In the genomic region with DNA sequence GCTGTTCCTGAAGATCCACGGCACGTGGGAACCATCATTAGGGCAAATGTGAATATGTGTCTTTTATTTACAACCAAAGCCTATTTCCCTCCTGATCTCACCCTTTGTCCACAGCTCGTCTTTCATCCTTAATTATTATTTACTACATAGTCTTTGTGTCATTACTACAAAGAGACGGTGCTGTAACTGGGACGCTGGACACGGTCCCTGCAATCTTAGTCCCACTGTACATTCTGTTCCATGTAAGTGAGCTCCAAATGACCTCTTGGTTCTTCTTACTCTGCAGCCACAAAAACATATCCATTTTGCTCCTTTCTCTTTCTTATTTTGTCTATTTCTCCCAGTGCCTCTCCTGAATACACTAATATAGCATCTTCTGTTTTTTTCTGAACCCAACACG, we compare ENCODE assay signal across 34 cellular contexts. TPM values are rescaled to one million over a fixed set of nuclear protein-coding genes. Genes with fewer than 3 reads are reported as not detected.
"Had no signal": no experiment of that assay in that cellular context is flagged by ENCODE, and none has a peak within 500 bp of the region (broad histone marks: within the 10 kb centered on the region; RNA-seq: fewer than 3 reads in every experiment).

No MANE protein-coding gene starts in this region.

- ATAC-seq: activated CD4-positive, alpha-beta T cell treated with anti-CD3 and anti-CD28 coated beads for 36 hours; esophagus mucosa; gastroesophageal sphincter; left ventricle myocardium superior; natural killer cell; right cardiac atrium; WTC11 had no signal

- H3K9me3 ChIP-seq: breast epithelium, gastroesophageal sphincter, ovary, transverse colon, uterus had no signal

- DNase-seq: activated CD4-positive, alpha-beta T cell treated with anti-CD3 and anti-CD28 coated beads for 36 hours; activated CD4-positive, alpha-beta T cell treated with anti-CD3 and anti-CD28 coated beads, Interleukin-2, amount 50 U/mL, for 4 hours; activated CD8-positive, alpha-beta memory T cell treated with anti-CD3 and anti-CD28 coated beads for 24 hours; activated CD8-positive, alpha-beta memory T cell treated with anti-CD3 and anti-CD28 coated beads, Interleukin-2, amount 50 U/mL, for 4 hours; activated naive CD4-positive, alpha-beta T cell treated with Interleukin-2 at 50 U/mL for 16 hours; activated naive CD8-positive, alpha-beta T cell treated with anti-CD3 and anti-CD28 coated beads for 36 hours; activated T-cell treated with anti-CD3 and anti-CD28 coated beads, Interleukin-2, amount 50 U/mL, for 24 hours; effector memory CD4-positive, alpha-beta T cell; head of caudate nucleus; hypothalamus; left ventricle myocardium superior; mammary epithelial cell; midbrain; natural killer cell; ovary; right cardiac atrium; stimulated activated CD4-positive, alpha-beta T cell treated with anti-CD3 and anti-CD28 coated beads, Interleukin-12 subunit alpha, Interleukin-12 subunit beta, amount 100 ng/mL, for 4 hours; stimulated activated CD4-positive, alpha-beta T cell treated with anti-CD3 and anti-CD28 coated beads, Interleukin-4, amount 100 ng/mL, for 4 hours; substantia nigra; T1000; transverse colon; uterus had no signal

- H3K4me1 Mint-ChIP-seq: activated CD4-positive, alpha-beta T cell treated with anti-CD3 and anti-CD28 coated beads for 36 hours; activated naive CD8-positive, alpha-beta T cell treated with anti-CD3 and anti-CD28 coated beads for 36 hours; central memory CD8-positive, alpha-beta T cell; natural killer cell had no signal

- H3K36me3 ChIP-seq: breast epithelium, gastroesophageal sphincter, ovary, transverse colon, uterus had no signal

- H3K36me3 Mint-ChIP-seq: activated naive CD8-positive, alpha-beta T cell treated with anti-CD3 and anti-CD28 coated beads for 36 hours; natural killer cell; WTC11 had no signal

- H3K27ac Mint-ChIP-seq: activated CD4-positive, alpha-beta T cell treated with anti-CD3 and anti-CD28 coated beads for 36 hours; activated naive CD8-positive, alpha-beta T cell treated with anti-CD3 and anti-CD28 coated beads for 36 hours; activated T-cell treated with anti-CD3 and anti-CD28 coated beads, Interleukin-2, amount 50 U/mL, for 24 hours; activated T-helper 2 cell treated with anti-CD3 and anti-CD28 coated beads, Interferon-gamma antibody, Interleukin-2, Interleukin-4, amounts not matched to agents 10 μg/mL and 5 μg/mL and 100 μg/mL, durations not matched to agents 14 hours and 24 hours and 36 hours; natural killer cell; stimulated activated naive CD8-positive, alpha-beta T cell treated with anti-CD3 and anti-CD28 coated beads, Interleukin-15, Interleukin-2, amounts not matched to agents 100 ng/mL and 50 ng/mL, for 24 hours; WTC11 had no signal

- H3K4me3 ChIP-seq: breast epithelium, gastroesophageal sphincter, ovary, transverse colon, uterus had no signal

- H3K4me3 Mint-ChIP-seq: activated CD4-positive, alpha-beta T cell treated with anti-CD3 and anti-CD28 coated beads for 36 hours; activated naive CD8-positive, alpha-beta T cell treated with anti-CD3 and anti-CD28 coated beads for 36 hours; activated T-cell treated with anti-CD3 and anti-CD28 coated beads, Interleukin-2, amount 50 U/mL, for 24 hours; central memory CD8-positive, alpha-beta T cell; natural killer cell; stimulated activated naive CD8-positive, alpha-beta T cell treated with anti-CD3 and anti-CD28 coated beads, Interleukin-15, Interleukin-2, amounts not matched to agents 100 ng/mL and 50 ng/mL, for 24 hours; WTC11 had no signal

- H3K9me3 Mint-ChIP-seq: activated naive CD8-positive, alpha-beta T cell treated with anti-CD3 and anti-CD28 coated beads for 36 hours; activated T-cell treated with anti-CD3 and anti-CD28 coated beads, Interleukin-2, amount 50 U/mL, for 24 hours; activated T-helper 2 cell treated with anti-CD3 and anti-CD28 coated beads, Interferon-gamma antibody, Interleukin-2, Interleukin-4, amounts not matched to agents 10 μg/mL and 5 μg/mL and 100 μg/mL, durations not matched to agents 14 hours and 24 hours and 36 hours; central memory CD8-positive, alpha-beta T cell; natural killer cell; stimulated activated naive CD8-positive, alpha-beta T cell treated with anti-CD3 and anti-CD28 coated beads, Interleukin-15, Interleukin-2, amounts not matched to agents 100 ng/mL and 50 ng/mL, for 24 hours; WTC11 had no signal

- H3K4me1 ChIP-seq: breast epithelium, gastroesophageal sphincter, uterus had no signal

- H3K27me3 ChIP-seq: breast epithelium, ovary had no signal

- H3K27ac ChIP-seq: breast epithelium, gastroesophageal sphincter, ovary, transverse colon, uterus had no signal

RNA-seq across cellular contexts. Expression of gene KRT23, which starts 12.7 kb away (rescaled TPM):
- total RNA-seq: activated CD4-positive, alpha-beta T cell treated with anti-CD3 and anti-CD28 coated beads for 36 hours; activated naive CD8-positive, alpha-beta T cell treated with anti-CD3 and anti-CD28 coated beads for 36 hours; activated T-helper 2 cell treated with anti-CD3 and anti-CD28 coated beads, Interferon-gamma antibody, Interleukin-2, Interleukin-4, amounts not matched to agents 10 μg/mL and 5 μg/mL and 100 μg/mL, durations not matched to agents 14 hours and 24 hours and 36 hours; astrocyte; dermis microvascular lymphatic vessel endothelial cell; endothelial cell of umbilical vein; left ventricle myocardium superior; pulmonary artery endothelial cell; right cardiac atrium; WTC11 had no signal

RNA-seq across cellular contexts. Expression of gene KRT39, which starts 16.6 kb away (rescaled TPM):
- total RNA-seq: activated CD4-positive, alpha-beta T cell treated with anti-CD3 and anti-CD28 coated beads for 36 hours; activated naive CD8-positive, alpha-beta T cell treated with anti-CD3 and anti-CD28 coated beads for 36 hours; activated T-helper 2 cell treated with anti-CD3 and anti-CD28 coated beads, Interferon-gamma antibody, Interleukin-2, Interleukin-4, amounts not matched to agents 10 μg/mL and 5 μg/mL and 100 μg/mL, durations not matched to agents 14 hours and 24 hours and 36 hours; astrocyte; breast epithelium; dermis microvascular lymphatic vessel endothelial cell; endothelial cell of umbilical vein; esophagus mucosa; gastroesophageal sphincter; left ventricle myocardium superior; natural killer cell; pulmonary artery endothelial cell; right cardiac atrium; transverse colon; uterus; WTC11 had no signal

RNA-seq across cellular contexts. Expression of gene KRT40, which starts 34.0 kb away (rescaled TPM):
- total RNA-seq: activated CD4-positive, alpha-beta T cell treated with anti-CD3 and anti-CD28 coated beads for 36 hours; activated naive CD8-positive, alpha-beta T cell treated with anti-CD3 and anti-CD28 coated beads for 36 hours; activated T-helper 2 cell treated with anti-CD3 and anti-CD28 coated beads, Interferon-gamma antibody, Interleukin-2, Interleukin-4, amounts not matched to agents 10 μg/mL and 5 μg/mL and 100 μg/mL, durations not matched to agents 14 hours and 24 hours and 36 hours; astrocyte; dermis microvascular lymphatic vessel endothelial cell; endothelial cell of umbilical vein; esophagus mucosa; gastroesophageal sphincter; left ventricle myocardium superior; natural killer cell; ovary; pulmonary artery endothelial cell; right cardiac atrium; WTC11 had no signal

RNA-seq across cellular contexts. Expression of gene KRTAP3-3, which starts 43.8 kb away (rescaled TPM):
- total RNA-seq: activated CD4-positive, alpha-beta T cell treated with anti-CD3 and anti-CD28 coated beads for 36 hours; activated naive CD8-positive, alpha-beta T cell treated with anti-CD3 and anti-CD28 coated beads for 36 hours; activated T-helper 2 cell treated with anti-CD3 and anti-CD28 coated beads, Interferon-gamma antibody, Interleukin-2, Interleukin-4, amounts not matched to agents 10 μg/mL and 5 μg/mL and 100 μg/mL, durations not matched to agents 14 hours and 24 hours and 36 hours; astrocyte; breast epithelium; dermis microvascular lymphatic vessel endothelial cell; endothelial cell of umbilical vein; esophagus mucosa; gastroesophageal sphincter; left ventricle myocardium superior; mammary epithelial cell; natural killer cell; ovary; pulmonary artery endothelial cell; right cardiac atrium; skeletal muscle tissue; transverse colon; uterus; WTC11 had no signal

RNA-seq across cellular contexts. Expression of gene KRTAP3-2, which starts 49.5 kb away (rescaled TPM):
- total RNA-seq: activated CD4-positive, alpha-beta T cell treated with anti-CD3 and anti-CD28 coated beads for 36 hours; activated naive CD8-positive, alpha-beta T cell treated with anti-CD3 and anti-CD28 coated beads for 36 hours; activated T-helper 2 cell treated with anti-CD3 and anti-CD28 coated beads, Interferon-gamma antibody, Interleukin-2, Interleukin-4, amounts not matched to agents 10 μg/mL and 5 μg/mL and 100 μg/mL, durations not matched to agents 14 hours and 24 hours and 36 hours; astrocyte; breast epithelium; dermis microvascular lymphatic vessel endothelial cell; endothelial cell of umbilical vein; esophagus mucosa; gastroesophageal sphincter; left ventricle myocardium superior; mammary epithelial cell; natural killer cell; ovary; pulmonary artery endothelial cell; right cardiac atrium; skeletal muscle tissue; transverse colon; uterus; WTC11 had no signal
